ENCODE assay signal across 8 cellular contexts in the genomic region with DNA sequence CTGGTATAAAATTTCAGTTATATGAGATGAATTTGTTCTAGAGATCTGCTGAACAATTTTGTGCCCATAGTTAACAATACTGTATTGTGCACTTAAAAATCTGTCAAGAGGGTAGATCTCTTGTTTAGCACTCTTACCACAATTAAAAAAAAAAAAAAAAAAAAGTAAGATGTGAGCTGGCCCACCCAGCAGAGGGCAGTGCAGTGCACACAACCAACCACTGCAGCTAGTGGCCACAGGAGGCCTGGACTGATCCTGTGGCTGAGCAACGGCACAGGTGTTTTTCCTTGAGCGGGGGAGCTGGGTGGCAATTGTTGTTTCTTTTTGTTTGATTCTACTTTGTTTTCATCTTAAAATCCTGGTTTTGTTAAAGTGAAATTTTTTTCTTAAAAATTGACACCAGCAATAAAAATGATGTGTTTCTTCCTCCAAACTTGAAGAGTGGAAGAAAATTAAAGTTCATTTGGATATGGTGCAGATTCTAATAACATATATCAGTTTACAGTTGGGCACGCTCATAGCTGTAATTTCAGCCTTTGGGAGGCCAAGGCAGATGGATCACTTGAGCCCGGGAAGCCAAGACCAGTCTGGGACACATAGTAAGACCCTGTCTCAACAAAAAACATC.
DNase-seq lines count a peak whose midpoint lies in the region; ATAC-seq and TF ChIP-seq lines count a peak whose summit lies in the region.

No MANE protein-coding gene starts in this region.

- POLR2A ChIA-PET in Caco-2 (lab: Charles Lee) = no interaction called here

- no peak overlapping the region for H3K4me3 Mint-ChIP-seq in Caco-2 (ENCODE audit: unreplicated experiment)

- H2AFZ ChIP-seq in Karpas-422 (ENCODE audit: low read length) = no peak overlapping the region

- no peak overlapping the region for H3K4me2 ChIP-seq in Karpas-422 (ENCODE audit: low read depth, low read length, poor library complexity, severe bottlenecking)

- no peak overlapping the region for H3K27ac ChIP-seq in Karpas-422 (ENCODE audit: low read length)

- no peak for ATAC-seq in HG03135 (IDR thresholded peaks at IDR 0.05; ENCODE audit: unreplicated experiment)

- H3K4me1 ChIP-seq in Caco-2 = no peaks in the 10 kb centered on the region
- no peaks in the 10 kb centered on the region for H3K4me1 ChIP-seq in Karpas-422 (ENCODE audit: low read length)
- H3K4me1 ChIP-seq in adipocyte (ENCODE audit: control insufficient read depth, insufficient read depth, low read length) = no peaks in the 10 kb centered on the region

- H3K9ac ChIP-seq in Karpas-422 (ENCODE audit: low read length) = no peak overlapping the region
- H3K9ac ChIP-seq in adipocyte (ENCODE audit: low read length) = no peak overlapping the region

- peaks cover 12% of the 10 kb centered on the region for H3K27me3 Mint-ChIP-seq in Caco-2 (ENCODE audit: insufficient read depth, unreplicated experiment)

- no peaks in the 10 kb centered on the region for H3K36me3 Mint-ChIP-seq in Caco-2 (ENCODE audit: insufficient read depth, unreplicated experiment)

- H3K36me3 ChIP-seq in Caco-2 (ENCODE audit: control insufficient read depth, insufficient read depth, low read length) = no peaks in the 10 kb centered on the region
- no peaks in the 10 kb centered on the region for H3K36me3 ChIP-seq in Karpas-422 (ENCODE audit: insufficient read depth, low read length)
- H3K36me3 ChIP-seq in adipocyte (ENCODE audit: control insufficient read depth, insufficient read depth, low read length, severe bottlenecking) = no peaks in the 10 kb centered on the region

- DNase-seq in Caco-2 (peak; percentile 53 to 71), GM20000 (ENCODE audit: low spot score) (peak; percentile 81), Karpas-422 (peak; percentile 82), SKM-1 treated with dmso at 0.1 percent for 144 hours (lab: John Stamatoyannopoulos, UW; ENCODE audit: unreplicated experiment) (peak; percentile 32), adipocyte (ENCODE audit: low read depth) (peak; percentile 71), hepatic stellate cell (ENCODE audit: low spot score) (peak; percentile 52)
- DNase-seq in stimulated activated CD4-positive, alpha-beta T cell treated with anti-CD3 and anti-CD28 coated beads, Interleukin-15, amount 100 ng/mL, for 24 hours = peak; percentile 67

- no peak overlapping the region for H3K27ac Mint-ChIP-seq in Caco-2 (ENCODE audit: unreplicated experiment)

- no peaks in the 10 kb centered on the region for H3K9me2 ChIP-seq in Karpas-422 (replicated peaks; ENCODE audit: insufficient read depth, low read length)

- H3K4me3 ChIP-seq in Caco-2 (ENCODE audit: low read depth, low read length) = no peak overlapping the region
- H3K4me3 ChIP-seq in Karpas-422 (ENCODE audit: low read length) = no peak overlapping the region
- no peak overlapping the region for H3K4me3 ChIP-seq in adipocyte (ENCODE audit: low read length)

- H4K20me1 ChIP-seq in Karpas-422 (ENCODE audit: insufficient read depth, low read depth, low read length) = no peaks in the 10 kb centered on the region

- intact Hi-C loops in Caco-2 (cut with micrococcal nuclease; ENCODE audit: unreplicated experiment) = loop anchor here (1.0 to 5.0 kb wide), 4 partner anchors 95 to 243 kb away; no protein-coding TSS in a partner anchor

- H3K4me1 Mint-ChIP-seq in Caco-2 (ENCODE audit: low read depth, unreplicated experiment) = no peaks in the 10 kb centered on the region

- CTCF ChIA-PET in Caco-2 (lab: Charles Lee) = interaction anchor here (0.6 to 1.6 kb wide), 15 partner anchors 9 to 1368 kb away, joined by 3 to 19 read pairs (median 4); a partner anchor contains a TSS

- H3K79me2 ChIP-seq in Karpas-422 (ENCODE audit: low read length) = no peaks in the 10 kb centered on the region

- no peaks in the 10 kb centered on the region for H3K9me3 ChIP-seq in Caco-2
- no peaks in the 10 kb centered on the region for H3K9me3 ChIP-seq in Karpas-422 (ENCODE audit: low read length)
- peaks cover 10% of the 10 kb centered on the region for H3K9me3 ChIP-seq in adipocyte (ENCODE audit: control insufficient read depth, low read length)

- no TSS peak for BruUV-seq in Caco-2 (replicated peaks; lab: Mats Ljungman, UMichigan)

- TF ChIP-seq CTCF in Caco-2 (IDR thresholded peaks at IDR 0.05; ENCODE audit: insufficient read depth in 1 of 2, low read depth in 1 of 2, low read length in 1 of 2, severe bottlenecking in 1 of 2, unreplicated experiment in 1 of 2) (peak; percentile 79 to 87), GM20000 (IDR thresholded peaks at IDR 0.05; ENCODE audit: extremely low read depth, missing control alignments) (peak; percentile 48)

- H3K27me3 ChIP-seq in Caco-2 (replicated peaks; ENCODE audit: control insufficient read depth, insufficient read depth, low read length) (no peaks in the 10 kb centered on the region), Karpas-422 (ENCODE audit: low read length) (no peaks in the 10 kb centered on the region), adipocyte (replicated peaks; ENCODE audit: control insufficient read depth, insufficient read depth, low read length) (peaks cover 33% of the 10 kb centered on the region)

- H3K9me3 Mint-ChIP-seq in Caco-2 (ENCODE audit: unreplicated experiment) = no peaks in the 10 kb centered on the region

Comparison
In these comparisons a context has a peak if more than half of its experiments do, and no peak if none do; other contexts are left out.
1. DNase-seq: peak in every context shown above with its lines; median percentile 82 in Karpas-422; 81 in GM20000; 71 in adipocyte; 67 in stimulated activated CD4-positive, alpha-beta T cell treated with anti-CD3 and anti-CD28 coated beads, Interleukin-15, amount 100 ng/mL, for 24 hours; 62 in Caco-2; 52 in hepatic stellate cell; 32 in SKM-1 treated with dmso at 0.1 percent for 144 hours.